Comparison of ENCODE assay signal across 1 cellular context in the genomic region with DNA sequence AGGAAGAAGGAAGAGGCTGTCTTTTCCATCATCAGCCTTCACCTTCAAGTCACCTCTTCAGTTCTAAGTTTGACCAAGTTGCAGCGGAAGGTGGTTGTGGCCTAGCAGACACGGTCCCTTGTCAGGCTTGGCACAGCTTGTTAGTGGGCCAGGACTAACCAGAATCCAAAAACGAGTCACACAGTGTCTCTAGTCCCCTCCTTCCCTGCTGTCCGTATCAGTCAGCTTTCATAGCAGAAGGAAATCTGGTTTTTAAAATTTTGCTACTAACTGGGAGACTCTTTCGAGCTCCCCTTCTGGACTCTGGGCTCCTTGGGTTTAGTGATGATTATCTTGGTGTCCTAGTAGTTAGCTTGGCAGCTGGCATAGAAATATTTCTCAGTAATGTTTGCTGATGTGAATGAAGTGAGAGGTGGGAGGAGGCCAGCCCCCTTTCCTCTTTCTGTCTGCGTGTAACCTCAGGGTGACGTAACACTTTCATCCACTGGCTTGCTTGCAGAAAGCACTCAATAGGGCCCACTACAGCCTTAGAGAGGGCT.
TF ChIP-seq lines count a peak whose summit lies in the region.

No MANE protein-coding gene starts in this region.

TF ChIP-seq in H1, 55 proteins besides CTCF, POLR2A, EP300 and RAD21 (continued from another document):
- no peak for TF ChIP-seq CHD7 (IDR thresholded peaks at IDR 0.05; ENCODE audit: insufficient replicate concordance, low read length)
- no peak for TF ChIP-seq ZNF274 (IDR thresholded peaks at IDR 0.05; ENCODE audit: borderline replicate concordance, extremely low read depth, low read length)
- no peak for TF ChIP-seq RXRA (IDR thresholded peaks at IDR 0.05; ENCODE audit: insufficient read depth, low read depth, low read length)
- TF ChIP-seq HDAC2 (IDR thresholded peaks at IDR 0.05; ENCODE audit: borderline replicate concordance in 1 of 2, low read depth in 2 of 2, low read length in 2 of 2): no peak
- TF ChIP-seq YY1 (IDR thresholded peaks at IDR 0.05; ENCODE audit: low read depth, low read length): no peak
- TF ChIP-seq CBX5 (IDR thresholded peaks at IDR 0.05; ENCODE audit: low read depth, low read length): no peak
- no peak for TF ChIP-seq RFX5 (IDR thresholded peaks at IDR 0.05; ENCODE audit: borderline replicate concordance, low read depth, low read length)
- no peak for TF ChIP-seq KDM1A (IDR thresholded peaks at IDR 0.05; ENCODE audit: borderline replicate concordance, low read length)
- TF ChIP-seq SP4 (IDR thresholded peaks at IDR 0.05; ENCODE audit: low read length): no peak
- TF ChIP-seq JUND (IDR thresholded peaks at IDR 0.05; ENCODE audit: low read length): no peak
- TF ChIP-seq GTF2F1 (IDR thresholded peaks at IDR 0.05; ENCODE audit: borderline replicate concordance, low read depth, low read length): no peak
